32 cellular contexts compared by ENCODE assay signal in the genomic region with DNA sequence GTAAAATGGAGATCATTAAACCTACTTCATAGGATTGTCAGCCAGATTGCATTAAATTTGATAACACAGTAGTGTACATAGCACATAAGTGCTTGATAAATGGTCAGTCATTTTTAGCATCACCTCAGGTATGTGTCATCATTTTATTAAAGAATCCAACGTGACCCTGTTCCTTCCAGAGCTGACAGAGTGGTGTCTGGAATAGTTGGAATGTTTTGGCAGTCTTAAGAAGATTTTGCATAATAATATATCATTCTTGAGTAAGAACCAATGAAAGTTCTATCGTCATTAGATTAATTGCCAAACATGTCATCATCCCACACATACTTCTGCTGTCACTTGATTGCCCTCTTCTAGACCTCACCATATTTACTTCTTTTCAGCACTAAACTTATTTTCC.
DNase-seq lines count a peak whose midpoint lies in the region; ATAC-seq, FAIRE-seq and TF ChIP-seq lines count a peak whose summit lies in the region.
"Had no signal": no experiment of that assay in that cellular context is flagged by ENCODE, and none has a peak within 500 bp of the region (broad histone marks: within the 10 kb centered on the region; RNA-seq: fewer than 3 reads in every experiment).

No MANE protein-coding gene starts in this region.

- H3K27me3 ChIP-seq in astrocyte (ENCODE audit: insufficient read depth, low read length) (no peaks in the 10 kb centered on the region), mesenchymal stem cell (ENCODE audit: control insufficient read depth in 1 of 2, insufficient read depth in 1 of 2, low read length in 2 of 2) (no peaks in the 10 kb centered on the region)
- H3K27me3 ChIP-seq: BE2C; BLaER1; BLaER1 treated with 17β-estradiol and CSF1 and Interleukin-3, amounts not matched to agents 10 nM and 100 nM had no signal

- H3K14ac ChIP-seq in mesenchymal stem cell (ENCODE audit: low read length in 2 of 2): no peak overlapping the region

- no peak overlapping the region for H4K8ac ChIP-seq in mesenchymal stem cell (ENCODE audit: low read length)

- H2BK15ac ChIP-seq in mesenchymal stem cell (ENCODE audit: low read depth, poor library complexity, severe bottlenecking): no peak overlapping the region

- no peaks in the 10 kb centered on the region for H4K20me1 ChIP-seq in astrocyte (ENCODE audit: insufficient read depth, low read length)
- H4K20me1 ChIP-seq: BLaER1; BLaER1 treated with 17β-estradiol and CSF1 and Interleukin-3, amounts not matched to agents 10 nM and 100 nM had no signal

- H2BK5ac ChIP-seq in mesenchymal stem cell (ENCODE audit: low read depth, low read length, poor library complexity, severe bottlenecking): no peak overlapping the region

- H3K4me3 ChIP-seq in astrocyte (ENCODE audit: insufficient read depth, low read depth, low read length) (no peak overlapping the region), mesenchymal stem cell (ENCODE audit: insufficient read depth in 1 of 2, low read depth in 1 of 2, low read length in 2 of 2) (no peak overlapping the region)
- H3K4me3 ChIP-seq: A549; BLaER1; BLaER1 treated with 17β-estradiol and CSF1 and Interleukin-3, amounts not matched to agents 10 nM and 100 nM had no signal

- H3K4me2 ChIP-seq in astrocyte (ENCODE audit: low read length) (no peak overlapping the region), mesenchymal stem cell (ENCODE audit: low read length, poor library complexity, severe bottlenecking) (no peak overlapping the region)
- H3K4me2 ChIP-seq: A549; BLaER1; BLaER1 treated with 17β-estradiol and CSF1 and Interleukin-3, amounts not matched to agents 10 nM and 100 nM had no signal

- no peak overlapping the region for H3K4ac ChIP-seq in mesenchymal stem cell (ENCODE audit: low read depth in 1 of 2, low read length in 2 of 2)

- H2AK5ac ChIP-seq in mesenchymal stem cell (ENCODE audit: low read length, severe bottlenecking): no peak overlapping the region

- no peak overlapping the region for H3K23ac ChIP-seq in mesenchymal stem cell (ENCODE audit: low read length in 2 of 2)

- no peak overlapping the region for H3K27ac Mint-ChIP-seq in astrocyte (ENCODE audit: unreplicated experiment)
- H3K27ac Mint-ChIP-seq in natural killer cell treated with Interleukin-12 subunit alpha and Interleukin-12 subunit beta and Interleukin-15 and Interleukin-18, amount 100 ng/mL, for 72 hours: no peak overlapping the region
- H3K27ac Mint-ChIP-seq: B cell; CD14-positive monocyte; CD4-positive, alpha-beta memory T cell; CD4-positive, alpha-beta T cell; CD4-positive, CD25-positive, alpha-beta regulatory T cell; CD8-positive, alpha-beta memory T cell; CD8-positive, alpha-beta T cell had no signal

- H3K4me1 Mint-ChIP-seq in astrocyte (ENCODE audit: low read depth, unreplicated experiment): peaks cover 1% of the 10 kb centered on the region
- H3K4me1 Mint-ChIP-seq in natural killer cell treated with Interleukin-12 subunit alpha and Interleukin-12 subunit beta and Interleukin-15 and Interleukin-18, amount 100 ng/mL, for 72 hours (ENCODE audit: low read depth in 2 of 2): no peaks in the 10 kb centered on the region
- H3K4me1 Mint-ChIP-seq: B cell; CD14-positive monocyte; CD4-positive, alpha-beta memory T cell; CD4-positive, CD25-positive, alpha-beta regulatory T cell; CD8-positive, alpha-beta memory T cell had no signal

- H3K79me2 ChIP-seq in astrocyte (ENCODE audit: insufficient read depth, low read length): no peaks in the 10 kb centered on the region

- peaks cover 4% of the 10 kb centered on the region for H3K9me3 Mint-ChIP-seq in astrocyte (ENCODE audit: unreplicated experiment)
- H3K9me3 Mint-ChIP-seq in natural killer cell treated with Interleukin-12 subunit alpha and Interleukin-12 subunit beta and Interleukin-15 and Interleukin-18, amount 100 ng/mL, for 72 hours: peaks cover 14% of the 10 kb centered on the region

- H3K36me3 ChIP-seq in astrocyte (ENCODE audit: insufficient read depth, low read length): no peaks in the 10 kb centered on the region
- H3K36me3 ChIP-seq in mesenchymal stem cell (ENCODE audit: control insufficient read depth in 1 of 2, insufficient read depth in 2 of 2, low read depth in 1 of 2, low read length in 2 of 2): no peaks in the 10 kb centered on the region
- H3K36me3 ChIP-seq: BE2C; BLaER1; BLaER1 treated with 17β-estradiol and CSF1 and Interleukin-3, amounts not matched to agents 10 nM and 100 nM had no signal

- H4K91ac ChIP-seq in mesenchymal stem cell (ENCODE audit: low read length): no peak overlapping the region

- H3K4me3 Mint-ChIP-seq in astrocyte (ENCODE audit: unreplicated experiment): no peak overlapping the region
- H3K4me3 Mint-ChIP-seq in natural killer cell treated with Interleukin-12 subunit alpha and Interleukin-12 subunit beta and Interleukin-15 and Interleukin-18, amount 100 ng/mL, for 72 hours: no peak overlapping the region
- H3K4me3 Mint-ChIP-seq: B cell; CD14-positive monocyte; CD4-positive, alpha-beta memory T cell; CD4-positive, alpha-beta T cell; CD4-positive, CD25-positive, alpha-beta regulatory T cell; CD8-positive, alpha-beta memory T cell; CD8-positive, alpha-beta T cell had no signal

- no peak for TF ChIP-seq POLR2A in erythroblast (IDR thresholded peaks at IDR 0.05; ENCODE audit: low read length)

- 57% methylated on average over 1 of the region's 2 CpGs for WGBS in mesenchymal stem cell

- H3K9ac ChIP-seq in astrocyte (ENCODE audit: low read length) (no peak overlapping the region), mesenchymal stem cell (ENCODE audit: low read length) (no peak overlapping the region)
- H3K9ac ChIP-seq: BLaER1; BLaER1 treated with 17β-estradiol and CSF1 and Interleukin-3, amounts not matched to agents 10 nM and 100 nM had no signal

- no peak for ATAC-seq in natural killer cell treated with Interleukin-12 subunit alpha and Interleukin-12 subunit beta and Interleukin-15 and Interleukin-18, amount 100 ng/mL, for 72 hours
- ATAC-seq: A549; CD8-positive, alpha-beta T cell had no signal

- H3K18ac ChIP-seq in mesenchymal stem cell (ENCODE audit: low read depth in 1 of 2, low read length in 2 of 2): no peak overlapping the region

- H2AFZ ChIP-seq in astrocyte (ENCODE audit: low read depth, low read length) (no peak overlapping the region), mesenchymal stem cell (ENCODE audit: low read depth, low read length) (no peak overlapping the region)

- H3K27ac ChIP-seq in astrocyte (ENCODE audit: low read depth, low read length) (no peak overlapping the region), mesenchymal stem cell (ENCODE audit: low read length, poor library complexity, severe bottlenecking) (no peak overlapping the region)
- H3K27ac ChIP-seq: 22Rv1; A549; BLaER1; BLaER1 treated with 17β-estradiol and CSF1 and Interleukin-3, amounts not matched to agents 10 nM and 100 nM; C4-2B had no signal

- DNase-seq in astrocyte (ENCODE audit: low read depth) (peak; percentile 55), mesenchymal stem cell (peak; percentile 3), erythroblast (lab: John Stamatoyannopoulos, UW) (no peak)
- no peak for DNase-seq in natural killer cell treated with Interleukin-12 subunit alpha and Interleukin-12 subunit beta and Interleukin-15 and Interleukin-18, amount 100 ng/mL, for 72 hours (ENCODE audit: low spot score)
- DNase-seq: 8988T; ACHN; AML-193; BE2C; C1 segment of cervical spinal cord; Caco-2; Calu3; CD4-positive, alpha-beta memory T cell; CD4-positive, alpha-beta T cell; CD4-positive, CD25-positive, alpha-beta regulatory T cell; CD8-positive, alpha-beta memory T cell; CD8-positive, alpha-beta T cell; COR-L47; DMS 273 treated with DMSO at 0.1 percent for 48 hours; DMS153; DMS53; DMS79; DMS79 treated with DMSO at 0.1 percent for 48 hours; DND-41; EL had no signal

- no peaks in the 10 kb centered on the region for H3K36me3 Mint-ChIP-seq in astrocyte (ENCODE audit: low read depth, unreplicated experiment)
- H3K36me3 Mint-ChIP-seq in natural killer cell treated with Interleukin-12 subunit alpha and Interleukin-12 subunit beta and Interleukin-15 and Interleukin-18, amount 100 ng/mL, for 72 hours: peaks cover 4% of the 10 kb centered on the region
- H3K36me3 Mint-ChIP-seq: CD14-positive monocyte; CD4-positive, alpha-beta memory T cell; CD4-positive, CD25-positive, alpha-beta regulatory T cell; CD8-positive, alpha-beta memory T cell; CD8-positive, alpha-beta T cell had no signal

- H3K4me1 ChIP-seq in astrocyte (ENCODE audit: insufficient read depth, low read length) (no peaks in the 10 kb centered on the region), mesenchymal stem cell (ENCODE audit: control insufficient read depth, insufficient read depth, low read depth, low read length) (no peaks in the 10 kb centered on the region)
- H3K4me1 ChIP-seq: A549; BE2C; BLaER1; BLaER1 treated with 17β-estradiol and CSF1 and Interleukin-3, amounts not matched to agents 10 nM and 100 nM had no signal

- no peaks in the 10 kb centered on the region for H3K9me3 ChIP-seq in astrocyte (ENCODE audit: insufficient read depth, low read depth, low read length)
- peaks cover 3% of the 10 kb centered on the region for H3K9me3 ChIP-seq in mesenchymal stem cell (ENCODE audit: control insufficient read depth, low read length)
- H3K9me3 ChIP-seq: A549; BE2C; BLaER1; BLaER1 treated with 17β-estradiol and CSF1 and Interleukin-3, amounts not matched to agents 10 nM and 100 nM had no signal

- H3K79me1 ChIP-seq in mesenchymal stem cell (replicated peaks; ENCODE audit: low read length, poor library complexity, severe bottlenecking): no peaks in the 10 kb centered on the region

- H2BK12ac ChIP-seq in mesenchymal stem cell (ENCODE audit: low read length in 2 of 2): no peak overlapping the region

- TF ChIP-seq CTCF in astrocyte (IDR thresholded peaks at IDR 0.05; ENCODE audit: insufficient read depth, low read depth, low read length): no peak

- FAIRE-seq in astrocyte (lab: Jason Lieb, UNC): no peak
- FAIRE-seq: A204.1, A549 had no signal

- H2BK120ac ChIP-seq in mesenchymal stem cell (ENCODE audit: low read depth, low read length): no peak overlapping the region

- peaks cover 1% of the 10 kb centered on the region for H3K27me3 Mint-ChIP-seq in astrocyte (ENCODE audit: low read depth, unreplicated experiment)
- H3K27me3 Mint-ChIP-seq in natural killer cell treated with Interleukin-12 subunit alpha and Interleukin-12 subunit beta and Interleukin-15 and Interleukin-18, amount 100 ng/mL, for 72 hours: no peaks in the 10 kb centered on the region
- H3K27me3 Mint-ChIP-seq: B cell; CD4-positive, alpha-beta memory T cell; CD4-positive, alpha-beta T cell; CD4-positive, CD25-positive, alpha-beta regulatory T cell; CD8-positive, alpha-beta memory T cell had no signal

Comparison
In these comparisons a context has a peak if more than half of its experiments do, and no peak if none do; other contexts are left out.
1. DNase-seq: peak in astrocyte (single experiment) and mesenchymal stem cell (single experiment); none in natural killer cell treated with Interleukin-12 subunit alpha and Interleukin-12 subunit beta and Interleukin-15 and Interleukin-18, amount 100 ng/mL, for 72 hours (single experiment) and erythroblast (0 of 2).